26 cellular contexts compared by ENCODE assay signal in the genomic region with DNA sequence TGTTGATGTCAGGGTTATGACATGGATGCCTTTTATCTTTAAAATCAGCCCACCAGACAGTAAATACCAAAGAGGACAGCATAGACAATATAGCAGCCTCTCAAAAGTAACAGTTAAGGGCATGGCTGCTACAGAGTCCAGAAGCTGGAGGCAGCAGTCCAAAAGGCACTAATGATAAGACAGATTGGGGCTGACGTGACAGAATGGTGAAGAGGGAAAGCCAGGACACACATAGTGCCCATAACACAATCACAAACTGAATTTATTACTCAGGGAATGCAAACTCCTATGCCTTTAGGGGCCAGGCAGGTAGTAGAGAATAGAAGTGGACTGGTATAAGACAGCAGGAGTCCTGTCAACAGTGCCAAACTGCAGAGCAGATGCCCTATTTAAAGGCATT.
"Had no signal": no experiment of that assay in that cellular context is flagged by ENCODE, and none has a peak within 500 bp of the region (broad histone marks: within the 10 kb centered on the region; RNA-seq: fewer than 3 reads in every experiment).

No MANE protein-coding gene starts in this region.

- H3K27ac Mint-ChIP-seq: activated CD8-positive, alpha-beta T cell treated with anti-CD3 and anti-CD28 coated beads, Interleukin-2, amount 10 ng/mL, durations not matched to agents 7 days and 5 days; activated naive CD4-positive, alpha-beta T cell treated with anti-CD3 and anti-CD28 coated beads, Interleukin-2, amount 50 U/mL, for 24 hours; T-helper 1 cell treated with Interleukin-12 subunit alpha and Interleukin-12 subunit beta and Interleukin-4 antibody, amounts not matched to agents 30 μg/mL and 1 μg/mL, for 36 hours had no signal

- ATAC-seq: activated CD4-positive, CD25-positive, alpha-beta regulatory T cell treated with anti-CD3 and anti-CD28 coated beads, Interleukin-2, amount 50 U/mL, for 24 hours; activated CD8-positive, alpha-beta T cell treated with anti-CD3 and anti-CD28 coated beads, Interleukin-2, amount 10 ng/mL, durations not matched to agents 7 days and 5 days; Panc1 had no signal

- DNase-seq: activated CD4-positive, alpha-beta T cell treated with anti-CD3 and anti-CD28 coated beads for 48 hours; activated CD4-positive, alpha-beta T cell treated with anti-CD3 and anti-CD28 coated beads, Interleukin-2, amount 50 U/mL, for 4 hours; activated CD8-positive, alpha-beta memory T cell treated with anti-CD3 and anti-CD28 coated beads, Interleukin-2, amount 50 U/mL, for 48 hours; activated CD8-positive, alpha-beta T cell treated with anti-CD3 and anti-CD28 coated beads, Interleukin-2, amount 10 ng/mL, durations not matched to agents 7 days and 5 days; activated effector memory CD4-positive, alpha-beta T cell treated with Interleukin-2 at 50 U/mL for 16 hours; activated naive CD4-positive, alpha-beta T cell; activated T-cell treated with anti-CD3 and anti-CD28 coated beads, Interleukin-2, amount 50 U/mL, for 1 hour; aorta; Kasumi-1; KBM-7; NCI-H146; NCI-H1930; NCI-H2107; NCI-H2171 treated with DMSO at 0.1 percent for 48 hours; NCI-H226; NCI-H526; NCI-H774; OCI-M1; RPMI8226; SHP77 treated with DMSO at 0.1 percent for 48 hours had no signal

- H3K4me1 ChIP-seq: breast epithelium had no signal

- H3K27me3 ChIP-seq: breast epithelium had no signal

- H3K9me3 ChIP-seq: breast epithelium had no signal

- H3K4me1 Mint-ChIP-seq: activated naive CD4-positive, alpha-beta T cell treated with anti-CD3 and anti-CD28 coated beads, Interleukin-2, amount 50 U/mL, for 24 hours had no signal

- H3K4me3 ChIP-seq: breast epithelium had no signal

- H3K9me3 Mint-ChIP-seq: activated naive CD4-positive, alpha-beta T cell treated with anti-CD3 and anti-CD28 coated beads, Interleukin-2, amount 50 U/mL, for 24 hours; central memory CD8-positive, alpha-beta T cell; T-helper 1 cell treated with Interleukin-12 subunit alpha and Interleukin-12 subunit beta and Interleukin-4 antibody, amounts not matched to agents 30 μg/mL and 1 μg/mL, for 36 hours had no signal

- H3K27me3 Mint-ChIP-seq: activated naive CD4-positive, alpha-beta T cell treated with anti-CD3 and anti-CD28 coated beads, Interleukin-2, amount 50 U/mL, for 24 hours; central memory CD8-positive, alpha-beta T cell had no signal

- H3K27ac ChIP-seq: breast epithelium had no signal

- H3K4me3 Mint-ChIP-seq: activated CD8-positive, alpha-beta T cell treated with anti-CD3 and anti-CD28 coated beads, Interleukin-2, amount 10 ng/mL, durations not matched to agents 7 days and 5 days; activated naive CD4-positive, alpha-beta T cell treated with anti-CD3 and anti-CD28 coated beads, Interleukin-2, amount 50 U/mL, for 24 hours; central memory CD8-positive, alpha-beta T cell; T-helper 1 cell treated with Interleukin-12 subunit alpha and Interleukin-12 subunit beta and Interleukin-4 antibody, amounts not matched to agents 30 μg/mL and 1 μg/mL, for 36 hours had no signal
